In the genomic region with DNA sequence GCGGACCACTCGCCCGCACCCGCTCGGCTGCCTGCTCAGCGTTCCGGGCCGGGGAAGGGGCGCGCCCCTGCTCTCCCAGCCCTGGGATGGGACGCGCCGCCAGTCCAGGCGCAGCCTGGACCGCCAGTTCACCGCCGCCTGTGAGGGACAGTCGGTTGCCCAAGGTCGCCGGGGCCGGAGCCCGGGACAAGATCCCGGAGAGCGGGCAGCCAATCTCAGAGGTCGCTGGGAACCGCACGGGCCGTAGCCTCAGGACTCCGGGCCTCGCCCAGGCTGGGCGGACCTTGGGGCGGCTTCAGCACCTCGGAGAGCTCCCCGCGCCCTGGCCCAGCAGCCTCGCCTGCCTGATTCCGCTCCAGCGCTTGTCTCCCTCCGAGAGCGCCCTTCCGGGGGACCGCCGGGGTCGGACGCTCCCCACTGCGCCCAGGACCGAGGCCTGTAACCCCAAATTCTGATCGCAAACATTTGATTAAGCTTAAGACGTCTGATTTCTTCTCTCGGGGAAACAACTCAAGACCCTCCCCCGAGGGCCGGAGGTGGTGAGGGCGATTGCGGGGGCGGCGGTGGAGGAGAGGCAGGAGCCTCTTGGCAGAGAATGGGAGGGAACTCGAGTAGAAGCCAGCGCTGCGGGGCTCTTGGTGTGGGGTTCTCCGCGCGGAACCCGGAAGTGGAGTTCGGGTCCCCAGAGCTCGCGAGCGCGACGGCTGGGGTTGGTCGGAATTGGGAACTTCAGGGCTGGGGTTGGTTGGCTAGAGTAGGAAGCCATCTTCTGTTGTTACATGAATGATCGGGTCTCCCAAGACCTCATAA, we compare ENCODE assay signal across 1 cellular context.
TF ChIP-seq lines count a peak whose summit lies in the region.

No MANE protein-coding gene starts in this region.

TF ChIP-seq in HepG2, 621 proteins besides CTCF, POLR2A, EP300 and RAD21 (continued from another document and continues in another):
- TF ChIP-seq, protein P1, sequence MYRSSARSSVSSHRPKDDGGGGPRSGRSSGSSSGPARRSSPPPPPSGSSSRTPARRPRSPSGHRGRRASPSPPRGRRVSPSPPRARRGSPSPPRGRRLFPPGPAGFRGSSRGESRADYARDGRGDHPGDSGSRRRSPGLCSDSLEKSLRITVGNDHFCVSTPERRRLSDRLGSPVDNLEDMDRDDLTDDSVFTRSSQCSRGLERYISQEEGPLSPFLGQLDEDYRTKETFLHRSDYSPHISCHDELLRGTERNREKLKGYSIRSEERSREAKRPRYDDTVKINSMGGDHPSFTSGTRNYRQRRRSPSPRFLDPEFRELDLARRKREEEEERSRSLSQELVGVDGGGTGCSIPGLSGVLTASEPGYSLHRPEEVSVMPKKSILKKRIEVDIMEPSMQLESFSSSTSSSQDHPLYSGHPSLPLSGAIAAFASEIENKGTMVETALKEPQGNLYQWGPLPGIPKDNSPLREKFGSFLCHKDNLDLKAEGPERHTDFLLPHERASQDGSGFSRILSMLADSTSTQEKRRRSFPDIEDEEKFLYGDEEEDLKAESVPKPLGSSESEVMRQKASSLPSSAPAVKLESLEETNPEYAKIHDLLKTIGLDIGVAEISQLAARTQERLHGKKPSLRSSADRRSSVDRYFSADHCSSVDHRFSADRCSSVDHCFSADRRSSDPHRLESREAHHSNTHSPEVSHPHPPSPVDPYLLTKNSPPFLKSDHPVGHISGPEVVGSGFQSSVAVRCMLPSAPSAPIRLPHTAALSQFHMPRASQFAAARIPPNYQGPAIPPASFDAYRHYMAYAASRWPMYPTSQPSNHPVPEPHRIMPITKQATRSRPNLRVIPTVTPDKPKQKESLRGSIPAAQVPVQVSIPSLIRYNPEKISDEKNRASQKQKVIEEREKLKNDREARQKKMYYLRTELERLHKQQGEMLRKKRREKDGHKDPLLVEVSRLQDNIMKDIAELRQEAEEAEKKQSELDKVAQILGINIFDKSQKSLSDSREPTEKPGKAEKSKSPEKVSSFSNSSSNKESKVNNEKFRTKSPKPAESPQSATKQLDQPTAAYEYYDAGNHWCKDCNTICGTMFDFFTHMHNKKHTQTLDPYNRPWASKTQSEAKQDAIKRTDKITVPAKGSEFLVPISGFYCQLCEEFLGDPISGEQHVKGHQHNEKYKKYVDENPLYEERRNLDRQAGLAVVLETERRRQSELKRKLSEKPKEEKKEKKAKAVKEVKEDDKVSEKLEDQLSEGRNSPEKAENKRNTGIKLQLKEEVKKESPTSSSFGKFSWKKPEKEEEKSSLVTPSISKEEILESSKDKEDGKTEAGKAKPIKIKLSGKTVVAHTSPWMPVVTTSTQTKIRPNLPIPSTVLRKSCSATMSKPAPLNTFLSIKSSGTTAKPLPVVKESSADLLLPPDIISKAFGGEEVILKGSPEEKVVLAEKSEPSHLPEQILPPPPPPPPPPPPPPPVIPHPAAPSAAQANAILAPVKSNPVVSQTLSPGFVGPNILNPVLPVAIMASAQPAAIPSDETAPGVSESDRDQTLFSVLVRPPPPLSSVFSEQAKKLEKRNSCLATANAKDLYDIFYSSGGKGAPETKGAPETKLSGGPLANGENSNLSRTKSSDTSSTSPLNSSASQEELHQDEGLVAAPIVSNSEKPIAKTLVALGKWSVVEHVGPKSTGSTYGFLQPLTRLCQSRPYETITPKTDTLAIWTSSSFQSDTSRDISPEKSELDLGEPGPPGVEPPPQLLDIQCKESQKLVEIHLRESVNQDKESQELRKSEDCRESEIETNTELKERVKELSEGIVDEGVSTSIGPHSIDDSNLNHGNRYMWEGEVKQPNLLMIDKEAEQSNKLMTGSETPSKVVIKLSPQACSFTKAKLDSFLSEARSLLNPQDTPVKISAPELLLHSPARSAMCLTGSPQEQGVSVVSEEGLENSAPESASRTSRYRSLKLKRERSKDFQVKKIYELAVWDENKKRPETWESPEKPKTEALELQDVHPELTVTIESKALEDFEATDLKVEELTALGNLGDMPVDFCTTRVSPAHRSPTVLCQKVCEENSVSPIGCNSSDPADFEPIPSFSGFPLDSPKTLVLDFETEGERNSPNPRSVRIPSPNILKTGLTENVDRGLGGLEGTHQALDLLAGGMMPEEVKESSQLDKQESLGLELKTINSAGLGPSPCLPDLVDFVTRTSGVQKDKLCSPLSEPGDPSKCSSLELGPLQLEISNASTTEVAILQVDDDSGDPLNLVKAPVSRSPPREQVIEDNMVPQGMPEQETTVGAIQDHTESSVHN (CRISPR knock-in tag; IDR thresholded peaks at IDR 0.05), result no peak; the same call in 1 of the 2 replicates
- TF ChIP-seq ZNF263 (CRISPR knock-in tag; IDR thresholded peaks at IDR 0.05) (peak; percentile 88), MXI1 (IDR thresholded peaks at IDR 0.05; ENCODE audit: borderline replicate concordance, low read depth, low read length) (peak; percentile 96; the same call in 2 of the 3 replicates), ZC3H4 (CRISPR knock-in tag; IDR thresholded peaks at IDR 0.05; ENCODE audit: borderline replicate concordance) (peak; percentile 59; the same call in 1 of the 2 replicates), ZNF746 (CRISPR knock-in tag; IDR thresholded peaks at IDR 0.05) (peak; percentile 84; the same call in 1 of the 2 replicates), ETV5 (CRISPR knock-in tag; IDR thresholded peaks at IDR 0.05; ENCODE audit: borderline replicate concordance) (peak; percentile 77; the same call in 1 of the 2 replicates), MAFG (CRISPR knock-in tag; IDR thresholded peaks at IDR 0.05) (no peak), ZNF180 (CRISPR knock-in tag; IDR thresholded peaks at IDR 0.05; ENCODE audit: borderline replicate concordance, low read depth) (peak; percentile 93; the same call in 1 of the 2 replicates), ZNF446 (CRISPR knock-in tag; IDR thresholded peaks at IDR 0.05) (peak; percentile 97; the same call in 1 of the 2 replicates), ZNF138 (CRISPR knock-in tag; IDR thresholded peaks at IDR 0.05; ENCODE audit: low read depth) (peak; percentile 99), NR1H2 (CRISPR knock-in tag; IDR thresholded peaks at IDR 0.05; ENCODE audit: borderline replicate concordance, low read depth) (peak; percentile 84), PITX1 (CRISPR knock-in tag; IDR thresholded peaks at IDR 0.05) (peak; percentile 85), MAZ (IDR thresholded peaks at IDR 0.05; ENCODE audit: borderline replicate concordance, low read depth, low read length) (peak; percentile 18; the same call in 1 of the 2 replicates), MAZ (CRISPR knock-in tag; IDR thresholded peaks at IDR 0.05; ENCODE audit: low read depth) (peak; percentile 97), NFYC (CRISPR knock-in tag; IDR thresholded peaks at IDR 0.05) (peak; percentile 40; the same call in 1 of the 2 replicates), ZNF749 (CRISPR knock-in tag; IDR thresholded peaks at IDR 0.05; ENCODE audit: borderline replicate concordance) (peak; percentile 99), RAD51 (IDR thresholded peaks at IDR 0.05; ENCODE audit: borderline replicate concordance) (no peak), ZNF7 (CRISPR knock-in tag; IDR thresholded peaks at IDR 0.05) (peak; percentile 60; the same call in 1 of the 2 replicates), ARNT2 (CRISPR knock-in tag; IDR thresholded peaks at IDR 0.05; ENCODE audit: low read depth) (peak; percentile 97), PCBP1 (IDR thresholded peaks at IDR 0.05; ENCODE audit: borderline replicate concordance, low read depth, low read length) (0 out of 2 replicates have a peak, but pooled peaks have one; percentile 28), PHF8 (CRISPR knock-in tag; IDR thresholded peaks at IDR 0.05) (peak; percentile 57), ZNF17 (CRISPR knock-in tag; IDR thresholded peaks at IDR 0.05) (peak; percentile 99), ZNF747 (CRISPR knock-in tag; IDR thresholded peaks at IDR 0.05; ENCODE audit: borderline replicate concordance) (peak; percentile 96), NCOR1 (IDR thresholded peaks at IDR 0.05; ENCODE audit: borderline replicate concordance, low read length) (no peak), ZFP36 (IDR thresholded peaks at IDR 0.05; ENCODE audit: borderline replicate concordance, low read depth, low read length, partially characterized antibody) (no peak), ZNF12 (CRISPR knock-in tag; IDR thresholded peaks at IDR 0.05) (peak; percentile 88)
- TF ChIP-seq, protein P2, sequence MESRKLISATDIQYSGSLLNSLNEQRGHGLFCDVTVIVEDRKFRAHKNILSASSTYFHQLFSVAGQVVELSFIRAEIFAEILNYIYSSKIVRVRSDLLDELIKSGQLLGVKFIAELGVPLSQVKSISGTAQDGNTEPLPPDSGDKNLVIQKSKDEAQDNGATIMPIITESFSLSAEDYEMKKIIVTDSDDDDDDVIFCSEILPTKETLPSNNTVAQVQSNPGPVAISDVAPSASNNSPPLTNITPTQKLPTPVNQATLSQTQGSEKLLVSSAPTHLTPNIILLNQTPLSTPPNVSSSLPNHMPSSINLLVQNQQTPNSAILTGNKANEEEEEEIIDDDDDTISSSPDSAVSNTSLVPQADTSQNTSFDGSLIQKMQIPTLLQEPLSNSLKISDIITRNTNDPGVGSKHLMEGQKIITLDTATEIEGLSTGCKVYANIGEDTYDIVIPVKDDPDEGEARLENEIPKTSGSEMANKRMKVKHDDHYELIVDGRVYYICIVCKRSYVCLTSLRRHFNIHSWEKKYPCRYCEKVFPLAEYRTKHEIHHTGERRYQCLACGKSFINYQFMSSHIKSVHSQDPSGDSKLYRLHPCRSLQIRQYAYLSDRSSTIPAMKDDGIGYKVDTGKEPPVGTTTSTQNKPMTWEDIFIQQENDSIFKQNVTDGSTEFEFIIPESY (CRISPR knock-in tag; IDR thresholded peaks at IDR 0.05), result peak; percentile 67
- TF ChIP-seq, protein P3, sequence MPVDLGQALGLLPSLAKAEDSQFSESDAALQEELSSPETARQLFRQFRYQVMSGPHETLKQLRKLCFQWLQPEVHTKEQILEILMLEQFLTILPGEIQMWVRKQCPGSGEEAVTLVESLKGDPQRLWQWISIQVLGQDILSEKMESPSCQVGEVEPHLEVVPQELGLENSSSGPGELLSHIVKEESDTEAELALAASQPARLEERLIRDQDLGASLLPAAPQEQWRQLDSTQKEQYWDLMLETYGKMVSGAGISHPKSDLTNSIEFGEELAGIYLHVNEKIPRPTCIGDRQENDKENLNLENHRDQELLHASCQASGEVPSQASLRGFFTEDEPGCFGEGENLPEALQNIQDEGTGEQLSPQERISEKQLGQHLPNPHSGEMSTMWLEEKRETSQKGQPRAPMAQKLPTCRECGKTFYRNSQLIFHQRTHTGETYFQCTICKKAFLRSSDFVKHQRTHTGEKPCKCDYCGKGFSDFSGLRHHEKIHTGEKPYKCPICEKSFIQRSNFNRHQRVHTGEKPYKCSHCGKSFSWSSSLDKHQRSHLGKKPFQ (CRISPR knock-in tag; IDR thresholded peaks at IDR 0.05; ENCODE audit: insufficient replicate concordance), result peak; percentile 94
- TF ChIP-seq, protein P4, sequence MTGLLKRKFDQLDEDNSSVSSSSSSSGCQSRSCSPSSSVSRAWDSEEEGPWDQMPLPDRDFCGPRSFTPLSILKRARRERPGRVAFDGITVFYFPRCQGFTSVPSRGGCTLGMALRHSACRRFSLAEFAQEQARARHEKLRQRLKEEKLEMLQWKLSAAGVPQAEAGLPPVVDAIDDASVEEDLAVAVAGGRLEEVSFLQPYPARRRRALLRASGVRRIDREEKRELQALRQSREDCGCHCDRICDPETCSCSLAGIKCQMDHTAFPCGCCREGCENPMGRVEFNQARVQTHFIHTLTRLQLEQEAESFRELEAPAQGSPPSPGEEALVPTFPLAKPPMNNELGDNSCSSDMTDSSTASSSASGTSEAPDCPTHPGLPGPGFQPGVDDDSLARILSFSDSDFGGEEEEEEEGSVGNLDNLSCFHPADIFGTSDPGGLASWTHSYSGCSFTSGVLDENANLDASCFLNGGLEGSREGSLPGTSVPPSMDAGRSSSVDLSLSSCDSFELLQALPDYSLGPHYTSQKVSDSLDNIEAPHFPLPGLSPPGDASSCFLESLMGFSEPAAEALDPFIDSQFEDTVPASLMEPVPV (CRISPR knock-in tag; IDR thresholded peaks at IDR 0.05), result peak; percentile 91; the same call in 1 of the 2 replicates
- TF ChIP-seq, protein P5, sequence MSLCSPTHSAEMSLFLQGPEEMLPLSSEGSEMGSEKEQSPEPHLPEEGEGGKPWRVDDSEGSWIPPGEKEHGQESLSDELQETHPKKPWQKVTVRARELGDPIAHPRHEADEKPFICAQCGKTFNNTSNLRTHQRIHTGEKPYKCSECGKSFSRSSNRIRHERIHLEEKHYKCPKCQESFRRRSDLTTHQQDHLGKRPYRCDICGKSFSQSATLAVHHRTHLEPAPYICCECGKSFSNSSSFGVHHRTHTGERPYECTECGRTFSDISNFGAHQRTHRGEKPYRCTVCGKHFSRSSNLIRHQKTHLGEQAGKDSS (CRISPR knock-in tag; IDR thresholded peaks at IDR 0.05; ENCODE audit: borderline replicate concordance, low read depth), result peak; percentile 93
- TF ChIP-seq, protein P6, sequence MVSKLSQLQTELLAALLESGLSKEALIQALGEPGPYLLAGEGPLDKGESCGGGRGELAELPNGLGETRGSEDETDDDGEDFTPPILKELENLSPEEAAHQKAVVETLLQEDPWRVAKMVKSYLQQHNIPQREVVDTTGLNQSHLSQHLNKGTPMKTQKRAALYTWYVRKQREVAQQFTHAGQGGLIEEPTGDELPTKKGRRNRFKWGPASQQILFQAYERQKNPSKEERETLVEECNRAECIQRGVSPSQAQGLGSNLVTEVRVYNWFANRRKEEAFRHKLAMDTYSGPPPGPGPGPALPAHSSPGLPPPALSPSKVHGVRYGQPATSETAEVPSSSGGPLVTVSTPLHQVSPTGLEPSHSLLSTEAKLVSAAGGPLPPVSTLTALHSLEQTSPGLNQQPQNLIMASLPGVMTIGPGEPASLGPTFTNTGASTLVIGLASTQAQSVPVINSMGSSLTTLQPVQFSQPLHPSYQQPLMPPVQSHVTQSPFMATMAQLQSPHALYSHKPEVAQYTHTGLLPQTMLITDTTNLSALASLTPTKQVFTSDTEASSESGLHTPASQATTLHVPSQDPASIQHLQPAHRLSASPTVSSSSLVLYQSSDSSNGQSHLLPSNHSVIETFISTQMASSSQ (IDR thresholded peaks at IDR 0.05; ENCODE audit: low read depth), result no peak
- TF ChIP-seq, protein P6 (CRISPR knock-in tag; IDR thresholded peaks at IDR 0.05; ENCODE audit: borderline replicate concordance), result no peak
